ENCODE assay signal across 1 cellular context in the genomic region with DNA sequence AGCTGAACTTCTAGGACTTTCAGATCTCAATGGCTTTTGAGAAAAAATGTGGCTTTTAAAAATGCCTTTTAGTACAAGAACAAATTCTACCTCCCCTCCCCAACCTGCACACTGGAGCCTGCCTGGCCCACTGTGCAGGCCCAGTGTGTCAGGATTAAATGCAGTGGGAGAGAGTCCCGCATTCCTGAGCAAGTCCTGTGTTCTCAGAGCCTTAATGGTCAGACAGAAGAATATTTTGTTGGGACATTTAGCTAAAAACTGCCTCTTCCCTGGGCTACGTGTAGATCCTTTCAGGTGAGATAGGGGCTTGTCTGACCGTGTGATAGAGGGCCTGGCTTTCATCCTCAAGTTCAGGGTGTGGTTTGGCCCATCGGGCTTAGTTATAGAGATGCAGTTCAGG.
TF ChIP-seq lines count a peak whose summit lies in the region.

No MANE protein-coding gene starts in this region.

TF ChIP-seq in GM23338, 12 proteins besides CTCF, POLR2A, EP300 and RAD21 (continued from another document):
- TF ChIP-seq, protein P1, sequence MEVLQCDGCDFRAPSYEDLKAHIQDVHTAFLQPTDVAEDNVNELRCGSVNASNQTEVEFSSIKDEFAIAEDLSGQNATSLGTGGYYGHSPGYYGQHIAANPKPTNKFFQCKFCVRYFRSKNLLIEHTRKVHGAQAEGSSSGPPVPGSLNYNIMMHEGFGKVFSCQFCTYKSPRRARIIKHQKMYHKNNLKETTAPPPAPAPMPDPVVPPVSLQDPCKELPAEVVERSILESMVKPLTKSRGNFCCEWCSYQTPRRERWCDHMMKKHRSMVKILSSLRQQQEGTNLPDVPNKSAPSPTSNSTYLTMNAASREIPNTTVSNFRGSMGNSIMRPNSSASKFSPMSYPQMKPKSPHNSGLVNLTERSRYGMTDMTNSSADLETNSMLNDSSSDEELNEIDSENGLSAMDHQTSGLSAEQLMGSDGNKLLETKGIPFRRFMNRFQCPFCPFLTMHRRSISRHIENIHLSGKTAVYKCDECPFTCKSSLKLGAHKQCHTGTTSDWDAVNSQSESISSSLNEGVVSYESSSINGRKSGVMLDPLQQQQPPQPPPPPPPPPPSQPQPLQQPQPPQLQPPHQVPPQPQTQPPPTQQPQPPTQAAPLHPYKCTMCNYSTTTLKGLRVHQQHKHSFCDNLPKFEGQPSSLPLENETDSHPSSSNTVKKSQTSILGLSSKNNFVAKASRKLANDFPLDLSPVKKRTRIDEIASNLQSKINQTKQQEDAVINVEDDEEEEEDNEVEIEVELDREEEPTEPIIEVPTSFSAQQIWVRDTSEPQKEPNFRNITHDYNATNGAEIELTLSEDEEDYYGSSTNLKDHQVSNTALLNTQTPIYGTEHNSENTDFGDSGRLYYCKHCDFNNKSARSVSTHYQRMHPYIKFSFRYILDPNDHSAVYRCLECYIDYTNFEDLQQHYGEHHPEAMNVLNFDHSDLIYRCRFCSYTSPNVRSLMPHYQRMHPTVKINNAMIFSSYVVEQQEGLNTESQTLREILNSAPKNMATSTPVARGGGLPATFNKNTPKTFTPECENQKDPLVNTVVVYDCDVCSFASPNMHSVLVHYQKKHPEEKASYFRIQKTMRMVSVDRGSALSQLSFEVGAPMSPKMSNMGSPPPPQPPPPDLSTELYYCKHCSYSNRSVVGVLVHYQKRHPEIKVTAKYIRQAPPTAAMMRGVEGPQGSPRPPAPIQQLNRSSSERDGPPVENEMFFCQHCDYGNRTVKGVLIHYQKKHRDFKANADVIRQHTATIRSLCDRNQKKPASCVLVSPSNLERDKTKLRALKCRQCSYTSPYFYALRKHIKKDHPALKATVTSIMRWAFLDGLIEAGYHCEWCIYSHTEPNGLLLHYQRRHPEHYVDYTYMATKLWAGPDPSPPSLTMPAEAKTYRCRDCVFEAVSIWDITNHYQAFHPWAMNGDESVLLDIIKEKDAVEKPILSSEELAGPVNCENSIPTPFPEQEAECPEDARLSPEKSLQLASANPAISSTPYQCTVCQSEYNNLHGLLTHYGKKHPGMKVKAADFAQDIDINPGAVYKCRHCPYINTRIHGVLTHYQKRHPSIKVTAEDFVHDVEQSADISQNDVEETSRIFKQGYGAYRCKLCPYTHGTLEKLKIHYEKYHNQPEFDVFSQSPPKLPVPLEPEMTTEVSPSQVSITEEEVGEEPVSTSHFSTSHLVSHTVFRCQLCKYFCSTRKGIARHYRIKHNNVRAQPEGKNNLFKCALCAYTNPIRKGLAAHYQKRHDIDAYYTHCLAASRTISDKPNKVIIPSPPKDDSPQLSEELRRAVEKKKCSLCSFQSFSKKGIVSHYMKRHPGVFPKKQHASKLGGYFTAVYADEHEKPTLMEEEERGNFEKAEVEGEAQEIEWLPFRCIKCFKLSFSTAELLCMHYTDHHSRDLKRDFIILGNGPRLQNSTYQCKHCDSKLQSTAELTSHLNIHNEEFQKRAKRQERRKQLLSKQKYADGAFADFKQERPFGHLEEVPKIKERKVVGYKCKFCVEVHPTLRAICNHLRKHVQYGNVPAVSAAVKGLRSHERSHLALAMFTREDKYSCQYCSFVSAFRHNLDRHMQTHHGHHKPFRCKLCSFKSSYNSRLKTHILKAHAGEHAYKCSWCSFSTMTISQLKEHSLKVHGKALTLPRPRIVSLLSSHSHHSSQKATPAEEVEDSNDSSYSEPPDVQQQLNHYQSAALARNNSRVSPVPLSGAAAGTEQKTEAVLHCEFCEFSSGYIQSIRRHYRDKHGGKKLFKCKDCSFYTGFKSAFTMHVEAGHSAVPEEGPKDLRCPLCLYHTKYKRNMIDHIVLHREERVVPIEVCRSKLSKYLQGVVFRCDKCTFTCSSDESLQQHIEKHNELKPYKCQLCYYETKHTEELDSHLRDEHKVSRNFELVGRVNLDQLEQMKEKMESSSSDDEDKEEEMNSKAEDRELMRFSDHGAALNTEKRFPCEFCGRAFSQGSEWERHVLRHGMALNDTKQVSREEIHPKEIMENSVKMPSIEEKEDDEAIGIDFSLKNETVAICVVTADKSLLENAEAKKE (CRISPR knock-in tag; IDR thresholded peaks at IDR 0.05): no peak
- no peak for TF ChIP-seq CREB1 (CRISPR knock-in tag; IDR thresholded peaks at IDR 0.05; ENCODE audit: low read depth)
- TF ChIP-seq JUNB (IDR thresholded peaks at IDR 0.05; ENCODE audit: unreplicated experiment): no peak
- TF ChIP-seq, protein P2, sequence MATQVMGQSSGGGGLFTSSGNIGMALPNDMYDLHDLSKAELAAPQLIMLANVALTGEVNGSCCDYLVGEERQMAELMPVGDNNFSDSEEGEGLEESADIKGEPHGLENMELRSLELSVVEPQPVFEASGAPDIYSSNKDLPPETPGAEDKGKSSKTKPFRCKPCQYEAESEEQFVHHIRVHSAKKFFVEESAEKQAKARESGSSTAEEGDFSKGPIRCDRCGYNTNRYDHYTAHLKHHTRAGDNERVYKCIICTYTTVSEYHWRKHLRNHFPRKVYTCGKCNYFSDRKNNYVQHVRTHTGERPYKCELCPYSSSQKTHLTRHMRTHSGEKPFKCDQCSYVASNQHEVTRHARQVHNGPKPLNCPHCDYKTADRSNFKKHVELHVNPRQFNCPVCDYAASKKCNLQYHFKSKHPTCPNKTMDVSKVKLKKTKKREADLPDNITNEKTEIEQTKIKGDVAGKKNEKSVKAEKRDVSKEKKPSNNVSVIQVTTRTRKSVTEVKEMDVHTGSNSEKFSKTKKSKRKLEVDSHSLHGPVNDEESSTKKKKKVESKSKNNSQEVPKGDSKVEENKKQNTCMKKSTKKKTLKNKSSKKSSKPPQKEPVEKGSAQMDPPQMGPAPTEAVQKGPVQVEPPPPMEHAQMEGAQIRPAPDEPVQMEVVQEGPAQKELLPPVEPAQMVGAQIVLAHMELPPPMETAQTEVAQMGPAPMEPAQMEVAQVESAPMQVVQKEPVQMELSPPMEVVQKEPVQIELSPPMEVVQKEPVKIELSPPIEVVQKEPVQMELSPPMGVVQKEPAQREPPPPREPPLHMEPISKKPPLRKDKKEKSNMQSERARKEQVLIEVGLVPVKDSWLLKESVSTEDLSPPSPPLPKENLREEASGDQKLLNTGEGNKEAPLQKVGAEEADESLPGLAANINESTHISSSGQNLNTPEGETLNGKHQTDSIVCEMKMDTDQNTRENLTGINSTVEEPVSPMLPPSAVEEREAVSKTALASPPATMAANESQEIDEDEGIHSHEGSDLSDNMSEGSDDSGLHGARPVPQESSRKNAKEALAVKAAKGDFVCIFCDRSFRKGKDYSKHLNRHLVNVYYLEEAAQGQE (IDR thresholded peaks at IDR 0.05; ENCODE audit: unreplicated experiment): no peak
